Comparison of ENCODE assay signal across 1 cellular context in the genomic region with DNA sequence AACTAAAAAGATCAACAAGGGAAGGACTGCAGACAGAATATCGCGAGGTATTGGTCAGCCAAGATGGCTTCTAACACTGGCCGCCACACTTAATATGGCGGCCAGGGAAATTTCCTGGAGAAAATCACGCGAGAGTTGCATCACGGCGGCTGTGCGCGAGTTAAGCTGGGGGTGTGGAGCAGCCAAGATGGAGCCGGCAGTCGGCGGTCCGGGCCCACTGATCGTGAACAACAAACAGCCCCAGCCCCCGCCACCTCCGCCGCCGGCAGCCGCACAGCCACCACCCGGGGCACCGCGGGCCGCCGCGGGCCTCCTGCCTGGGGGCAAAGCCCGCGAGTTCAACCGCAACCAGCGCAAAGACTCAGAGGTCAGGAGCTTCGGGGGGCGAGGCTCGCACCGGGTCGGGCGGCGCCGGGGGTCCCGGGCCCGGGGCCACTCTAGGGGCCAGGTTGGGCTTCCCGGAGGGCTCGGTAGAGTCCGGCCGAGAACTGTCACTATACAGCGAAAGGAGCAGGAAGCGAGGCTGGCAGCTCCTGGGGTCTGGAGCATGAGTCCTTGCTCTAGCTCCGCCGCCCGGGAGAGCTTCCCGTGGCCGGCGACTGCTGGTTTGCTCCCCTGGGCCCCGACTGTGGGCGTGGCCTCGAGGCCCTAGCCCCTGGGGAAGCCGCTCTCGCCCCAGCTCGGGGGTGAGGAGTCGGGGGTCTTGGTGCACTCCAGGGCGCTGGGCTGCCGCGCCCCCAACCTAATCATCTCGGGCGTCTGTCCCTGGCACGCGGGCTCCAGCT.
TF ChIP-seq lines count a peak whose summit lies in the region.

A gene with protein sequence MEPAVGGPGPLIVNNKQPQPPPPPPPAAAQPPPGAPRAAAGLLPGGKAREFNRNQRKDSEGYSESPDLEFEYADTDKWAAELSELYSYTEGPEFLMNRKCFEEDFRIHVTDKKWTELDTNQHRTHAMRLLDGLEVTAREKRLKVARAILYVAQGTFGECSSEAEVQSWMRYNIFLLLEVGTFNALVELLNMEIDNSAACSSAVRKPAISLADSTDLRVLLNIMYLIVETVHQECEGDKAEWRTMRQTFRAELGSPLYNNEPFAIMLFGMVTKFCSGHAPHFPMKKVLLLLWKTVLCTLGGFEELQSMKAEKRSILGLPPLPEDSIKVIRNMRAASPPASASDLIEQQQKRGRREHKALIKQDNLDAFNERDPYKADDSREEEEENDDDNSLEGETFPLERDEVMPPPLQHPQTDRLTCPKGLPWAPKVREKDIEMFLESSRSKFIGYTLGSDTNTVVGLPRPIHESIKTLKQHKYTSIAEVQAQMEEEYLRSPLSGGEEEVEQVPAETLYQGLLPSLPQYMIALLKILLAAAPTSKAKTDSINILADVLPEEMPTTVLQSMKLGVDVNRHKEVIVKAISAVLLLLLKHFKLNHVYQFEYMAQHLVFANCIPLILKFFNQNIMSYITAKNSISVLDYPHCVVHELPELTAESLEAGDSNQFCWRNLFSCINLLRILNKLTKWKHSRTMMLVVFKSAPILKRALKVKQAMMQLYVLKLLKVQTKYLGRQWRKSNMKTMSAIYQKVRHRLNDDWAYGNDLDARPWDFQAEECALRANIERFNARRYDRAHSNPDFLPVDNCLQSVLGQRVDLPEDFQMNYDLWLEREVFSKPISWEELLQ (plus strand): TSS at position 174 of the 785 bp plus-strand sequence. CDS start 14 bp downstream, at position 188.

TF ChIP-seq in HepG2, 621 proteins besides CTCF, POLR2A, EP300 and RAD21 (continued from another document and continues in another):
- TF ChIP-seq, protein P1, sequence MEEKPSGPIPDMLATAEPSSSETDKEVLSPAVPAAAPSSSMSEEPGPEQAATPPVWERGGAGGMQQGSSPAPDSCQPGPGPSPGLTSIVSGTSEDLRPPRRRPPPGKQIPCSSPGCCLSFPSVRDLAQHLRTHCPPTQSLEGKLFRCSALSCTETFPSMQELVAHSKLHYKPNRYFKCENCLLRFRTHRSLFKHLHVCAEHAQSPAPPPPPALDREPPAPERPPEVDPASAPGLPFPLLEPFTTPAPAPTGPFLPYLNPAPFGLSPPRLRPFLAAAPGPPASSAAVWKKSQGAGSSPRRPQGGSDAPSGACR (CRISPR knock-in tag; IDR thresholded peaks at IDR 0.05) = peak; percentile 43; the same call in 1 of the 2 replicates
- TF ChIP-seq ZNF160 (CRISPR knock-in tag; IDR thresholded peaks at IDR 0.05) = 0 out of 2 replicates have a peak, but pooled peaks have one; percentile 20
- TF ChIP-seq GTF3A (CRISPR knock-in tag; conservative IDR thresholded peaks at IDR 0.05) = no peak
- peak; percentile 44; the same call in 1 of the 2 replicates for TF ChIP-seq TBX2 (CRISPR knock-in tag; IDR thresholded peaks at IDR 0.05; ENCODE audit: borderline replicate concordance)
- TF ChIP-seq SMC3 (IDR thresholded peaks at IDR 0.05; ENCODE audit: low read length) = no peak
- no peak for TF ChIP-seq KLF6 (CRISPR knock-in tag; IDR thresholded peaks at IDR 0.05)
- peak; percentile 30; the same call in 1 of the 2 replicates for TF ChIP-seq ZNF670 (CRISPR knock-in tag; IDR thresholded peaks at IDR 0.05; ENCODE audit: borderline replicate concordance)
- TF ChIP-seq TEAD3 (CRISPR knock-in tag; optimal IDR thresholded peaks at IDR 0.05; ENCODE audit: borderline replicate concordance) = no peak
- TF ChIP-seq ELF1 (CRISPR knock-in tag; IDR thresholded peaks at IDR 0.05) = peak; percentile 80
- TF ChIP-seq, protein P2, sequence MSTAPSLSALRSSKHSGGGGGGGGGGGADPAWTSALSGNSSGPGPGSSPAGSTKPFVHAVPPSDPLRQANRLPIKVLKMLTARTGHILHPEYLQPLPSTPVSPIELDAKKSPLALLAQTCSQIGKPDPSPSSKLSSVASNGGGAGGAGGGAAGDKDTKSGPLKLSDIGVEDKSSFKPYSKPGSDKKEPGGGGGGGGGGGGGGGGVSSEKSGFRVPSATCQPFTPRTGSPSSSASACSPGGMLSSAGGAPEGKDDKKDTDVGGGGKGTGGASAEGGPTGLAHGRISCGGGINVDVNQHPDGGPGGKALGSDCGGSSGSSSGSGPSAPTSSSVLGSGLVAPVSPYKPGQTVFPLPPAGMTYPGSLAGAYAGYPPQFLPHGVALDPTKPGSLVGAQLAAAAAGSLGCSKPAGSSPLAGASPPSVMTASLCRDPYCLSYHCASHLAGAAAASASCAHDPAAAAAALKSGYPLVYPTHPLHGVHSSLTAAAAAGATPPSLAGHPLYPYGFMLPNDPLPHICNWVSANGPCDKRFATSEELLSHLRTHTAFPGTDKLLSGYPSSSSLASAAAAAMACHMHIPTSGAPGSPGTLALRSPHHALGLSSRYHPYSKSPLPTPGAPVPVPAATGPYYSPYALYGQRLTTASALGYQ (CRISPR knock-in tag; IDR thresholded peaks at IDR 0.05) = no peak
- TF ChIP-seq, protein P3, sequence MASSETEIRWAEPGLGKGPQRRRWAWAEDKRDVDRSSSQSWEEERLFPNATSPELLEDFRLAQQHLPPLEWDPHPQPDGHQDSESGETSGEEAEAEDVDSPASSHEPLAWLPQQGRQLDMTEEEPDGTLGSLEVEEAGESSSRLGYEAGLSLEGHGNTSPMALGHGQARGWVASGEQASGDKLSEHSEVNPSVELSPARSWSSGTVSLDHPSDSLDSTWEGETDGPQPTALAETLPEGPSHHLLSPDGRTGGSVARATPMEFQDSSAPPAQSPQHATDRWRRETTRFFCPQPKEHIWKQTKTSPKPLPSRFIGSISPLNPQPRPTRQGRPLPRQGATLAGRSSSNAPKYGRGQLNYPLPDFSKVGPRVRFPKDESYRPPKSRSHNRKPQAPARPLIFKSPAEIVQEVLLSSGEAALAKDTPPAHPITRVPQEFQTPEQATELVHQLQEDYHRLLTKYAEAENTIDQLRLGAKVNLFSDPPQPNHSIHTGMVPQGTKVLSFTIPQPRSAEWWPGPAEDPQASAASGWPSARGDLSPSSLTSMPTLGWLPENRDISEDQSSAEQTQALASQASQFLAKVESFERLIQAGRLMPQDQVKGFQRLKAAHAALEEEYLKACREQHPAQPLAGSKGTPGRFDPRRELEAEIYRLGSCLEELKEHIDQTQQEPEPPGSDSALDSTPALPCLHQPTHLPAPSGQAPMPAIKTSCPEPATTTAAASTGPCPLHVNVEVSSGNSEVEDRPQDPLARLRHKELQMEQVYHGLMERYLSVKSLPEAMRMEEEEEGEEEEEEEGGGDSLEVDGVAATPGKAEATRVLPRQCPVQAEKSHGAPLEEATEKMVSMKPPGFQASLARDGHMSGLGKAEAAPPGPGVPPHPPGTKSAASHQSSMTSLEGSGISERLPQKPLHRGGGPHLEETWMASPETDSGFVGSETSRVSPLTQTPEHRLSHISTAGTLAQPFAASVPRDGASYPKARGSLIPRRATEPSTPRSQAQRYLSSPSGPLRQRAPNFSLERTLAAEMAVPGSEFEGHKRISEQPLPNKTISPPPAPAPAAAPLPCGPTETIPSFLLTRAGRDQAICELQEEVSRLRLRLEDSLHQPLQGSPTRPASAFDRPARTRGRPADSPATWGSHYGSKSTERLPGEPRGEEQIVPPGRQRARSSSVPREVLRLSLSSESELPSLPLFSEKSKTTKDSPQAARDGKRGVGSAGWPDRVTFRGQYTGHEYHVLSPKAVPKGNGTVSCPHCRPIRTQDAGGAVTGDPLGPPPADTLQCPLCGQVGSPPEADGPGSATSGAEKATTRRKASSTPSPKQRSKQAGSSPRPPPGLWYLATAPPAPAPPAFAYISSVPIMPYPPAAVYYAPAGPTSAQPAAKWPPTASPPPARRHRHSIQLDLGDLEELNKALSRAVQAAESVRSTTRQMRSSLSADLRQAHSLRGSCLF (CRISPR knock-in tag; IDR thresholded peaks at IDR 0.05; ENCODE audit: borderline replicate concordance) = peak; percentile 17; the same call in 1 of the 2 replicates
- TF ChIP-seq MED13 (CRISPR knock-in tag; IDR thresholded peaks at IDR 0.05) = peak; percentile 35; the same call in 1 of the 2 replicates
- TF ChIP-seq HOXD1 (CRISPR knock-in tag; IDR thresholded peaks at IDR 0.05) = 0 out of 2 replicates have a peak, but pooled peaks have one; percentile 36
- TF ChIP-seq, protein P4, sequence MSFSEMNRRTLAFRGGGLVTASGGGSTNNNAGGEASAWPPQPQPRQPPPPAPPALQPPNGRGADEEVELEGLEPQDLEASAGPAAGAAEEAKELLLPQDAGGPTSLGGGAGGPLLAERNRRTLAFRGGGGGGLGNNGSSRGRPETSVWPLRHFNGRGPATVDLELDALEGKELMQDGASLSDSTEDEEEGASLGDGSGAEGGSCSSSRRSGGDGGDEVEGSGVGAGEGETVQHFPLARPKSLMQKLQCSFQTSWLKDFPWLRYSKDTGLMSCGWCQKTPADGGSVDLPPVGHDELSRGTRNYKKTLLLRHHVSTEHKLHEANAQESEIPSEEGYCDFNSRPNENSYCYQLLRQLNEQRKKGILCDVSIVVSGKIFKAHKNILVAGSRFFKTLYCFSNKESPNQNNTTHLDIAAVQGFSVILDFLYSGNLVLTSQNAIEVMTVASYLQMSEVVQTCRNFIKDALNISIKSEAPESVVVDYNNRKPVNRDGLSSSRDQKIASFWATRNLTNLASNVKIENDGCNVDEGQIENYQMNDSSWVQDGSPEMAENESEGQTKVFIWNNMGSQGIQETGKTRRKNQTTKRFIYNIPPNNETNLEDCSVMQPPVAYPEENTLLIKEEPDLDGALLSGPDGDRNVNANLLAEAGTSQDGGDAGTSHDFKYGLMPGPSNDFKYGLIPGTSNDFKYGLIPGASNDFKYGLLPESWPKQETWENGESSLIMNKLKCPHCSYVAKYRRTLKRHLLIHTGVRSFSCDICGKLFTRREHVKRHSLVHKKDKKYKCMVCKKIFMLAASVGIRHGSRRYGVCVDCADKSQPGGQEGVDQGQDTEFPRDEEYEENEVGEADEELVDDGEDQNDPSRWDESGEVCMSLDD (CRISPR knock-in tag; IDR thresholded peaks at IDR 0.05; ENCODE audit: borderline replicate concordance) = peak; percentile 56; the same call in 1 of the 2 replicates
- peak; percentile 86 for TF ChIP-seq ZFX (CRISPR knock-in tag; IDR thresholded peaks at IDR 0.05; ENCODE audit: low read depth)
- TF ChIP-seq ZNF34 (CRISPR knock-in tag; IDR thresholded peaks at IDR 0.05; ENCODE audit: borderline replicate concordance) = no peak
- TF ChIP-seq, protein P5, sequence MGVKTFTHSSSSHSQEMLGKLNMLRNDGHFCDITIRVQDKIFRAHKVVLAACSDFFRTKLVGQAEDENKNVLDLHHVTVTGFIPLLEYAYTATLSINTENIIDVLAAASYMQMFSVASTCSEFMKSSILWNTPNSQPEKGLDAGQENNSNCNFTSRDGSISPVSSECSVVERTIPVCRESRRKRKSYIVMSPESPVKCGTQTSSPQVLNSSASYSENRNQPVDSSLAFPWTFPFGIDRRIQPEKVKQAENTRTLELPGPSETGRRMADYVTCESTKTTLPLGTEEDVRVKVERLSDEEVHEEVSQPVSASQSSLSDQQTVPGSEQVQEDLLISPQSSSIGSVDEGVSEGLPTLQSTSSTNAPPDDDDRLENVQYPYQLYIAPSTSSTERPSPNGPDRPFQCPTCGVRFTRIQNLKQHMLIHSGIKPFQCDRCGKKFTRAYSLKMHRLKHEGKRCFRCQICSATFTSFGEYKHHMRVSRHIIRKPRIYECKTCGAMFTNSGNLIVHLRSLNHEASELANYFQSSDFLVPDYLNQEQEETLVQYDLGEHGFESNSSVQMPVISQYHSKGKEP (CRISPR knock-in tag; IDR thresholded peaks at IDR 0.05) = no peak
- TF ChIP-seq CREM (IDR thresholded peaks at IDR 0.05) = peak; percentile 89
- TF ChIP-seq CREM (CRISPR knock-in tag; IDR thresholded peaks at IDR 0.05) = no peak
- TF ChIP-seq, protein P6, sequence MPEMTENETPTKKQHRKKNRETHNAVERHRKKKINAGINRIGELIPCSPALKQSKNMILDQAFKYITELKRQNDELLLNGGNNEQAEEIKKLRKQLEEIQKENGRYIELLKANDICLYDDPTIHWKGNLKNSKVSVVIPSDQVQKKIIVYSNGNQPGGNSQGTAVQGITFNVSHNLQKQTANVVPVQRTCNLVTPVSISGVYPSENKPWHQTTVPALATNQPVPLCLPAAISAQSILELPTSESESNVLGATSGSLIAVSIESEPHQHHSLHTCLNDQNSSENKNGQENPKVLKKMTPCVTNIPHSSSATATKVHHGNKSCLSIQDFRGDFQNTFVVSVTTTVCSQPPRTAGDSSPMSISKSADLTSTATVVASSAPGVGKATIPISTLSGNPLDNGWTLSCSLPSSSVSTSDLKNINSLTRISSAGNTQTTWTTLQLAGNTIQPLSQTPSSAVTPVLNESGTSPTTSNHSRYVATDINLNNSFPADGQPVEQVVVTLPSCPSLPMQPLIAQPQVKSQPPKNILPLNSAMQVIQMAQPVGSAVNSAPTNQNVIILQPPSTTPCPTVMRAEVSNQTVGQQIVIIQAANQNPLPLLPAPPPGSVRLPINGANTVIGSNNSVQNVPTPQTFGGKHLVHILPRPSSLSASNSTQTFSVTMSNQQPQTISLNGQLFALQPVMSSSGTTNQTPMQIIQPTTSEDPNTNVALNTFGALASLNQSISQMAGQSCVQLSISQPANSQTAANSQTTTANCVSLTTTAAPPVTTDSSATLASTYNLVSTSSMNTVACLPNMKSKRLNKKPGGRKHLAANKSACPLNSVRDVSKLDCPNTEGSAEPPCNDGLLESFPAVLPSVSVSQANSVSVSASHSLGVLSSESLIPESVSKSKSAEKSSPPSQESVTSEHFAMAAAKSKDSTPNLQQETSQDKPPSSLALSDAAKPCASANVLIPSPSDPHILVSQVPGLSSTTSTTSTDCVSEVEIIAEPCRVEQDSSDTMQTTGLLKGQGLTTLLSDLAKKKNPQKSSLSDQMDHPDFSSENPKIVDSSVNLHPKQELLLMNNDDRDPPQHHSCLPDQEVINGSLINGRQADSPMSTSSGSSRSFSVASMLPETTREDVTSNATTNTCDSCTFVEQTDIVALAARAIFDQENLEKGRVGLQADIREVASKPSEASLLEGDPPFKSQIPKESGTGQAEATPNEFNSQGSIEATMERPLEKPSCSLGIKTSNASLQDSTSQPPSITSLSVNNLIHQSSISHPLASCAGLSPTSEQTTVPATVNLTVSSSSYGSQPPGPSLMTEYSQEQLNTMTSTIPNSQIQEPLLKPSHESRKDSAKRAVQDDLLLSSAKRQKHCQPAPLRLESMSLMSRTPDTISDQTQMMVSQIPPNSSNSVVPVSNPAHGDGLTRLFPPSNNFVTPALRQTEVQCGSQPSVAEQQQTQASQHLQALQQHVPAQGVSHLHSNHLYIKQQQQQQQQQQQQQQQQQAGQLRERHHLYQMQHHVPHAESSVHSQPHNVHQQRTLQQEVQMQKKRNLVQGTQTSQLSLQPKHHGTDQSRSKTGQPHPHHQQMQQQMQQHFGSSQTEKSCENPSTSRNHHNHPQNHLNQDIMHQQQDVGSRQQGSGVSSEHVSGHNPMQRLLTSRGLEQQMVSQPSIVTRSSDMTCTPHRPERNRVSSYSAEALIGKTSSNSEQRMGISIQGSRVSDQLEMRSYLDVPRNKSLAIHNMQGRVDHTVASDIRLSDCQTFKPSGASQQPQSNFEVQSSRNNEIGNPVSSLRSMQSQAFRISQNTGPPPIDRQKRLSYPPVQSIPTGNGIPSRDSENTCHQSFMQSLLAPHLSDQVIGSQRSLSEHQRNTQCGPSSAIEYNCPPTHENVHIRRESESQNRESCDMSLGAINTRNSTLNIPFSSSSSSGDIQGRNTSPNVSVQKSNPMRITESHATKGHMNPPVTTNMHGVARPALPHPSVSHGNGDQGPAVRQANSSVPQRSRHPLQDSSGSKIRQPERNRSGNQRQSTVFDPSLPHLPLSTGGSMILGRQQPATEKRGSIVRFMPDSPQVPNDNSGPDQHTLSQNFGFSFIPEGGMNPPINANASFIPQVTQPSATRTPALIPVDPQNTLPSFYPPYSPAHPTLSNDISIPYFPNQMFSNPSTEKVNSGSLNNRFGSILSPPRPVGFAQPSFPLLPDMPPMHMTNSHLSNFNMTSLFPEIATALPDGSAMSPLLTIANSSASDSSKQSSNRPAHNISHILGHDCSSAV (CRISPR knock-in tag; IDR thresholded peaks at IDR 0.05; ENCODE audit: borderline replicate concordance) = no peak
- TF ChIP-seq FOXA3 (CRISPR knock-in tag; IDR thresholded peaks at IDR 0.05) = peak; percentile 86
